8 cellular contexts compared by ENCODE assay signal in genomic region chr18:9474103-9474982, GRCh38. TPM values are rescaled to one million over a fixed set of nuclear protein-coding genes. Genes with fewer than 3 reads are reported as not detected.
DNase-seq lines count a peak whose midpoint lies in the region; ATAC-seq and TF ChIP-seq lines count a peak whose summit lies in the region.

No MANE protein-coding gene starts in this region.

- POLR2A ChIA-PET in MCF 10A (lab: Yijun Ruan, JAX) = interaction anchor here (0.5 to 2.4 kb wide), 17 partner anchors 14 to 491 kb away, joined by 3 to 10 read pairs (median 4); partner anchors contain the start of genes ANKRD12 and TWSG1

- H3K27ac Mint-ChIP-seq in MCF 10A (ENCODE audit: low read depth, unreplicated experiment) = peak overlapping the region; percentile 97
- H3K27ac Mint-ChIP-seq in stimulated activated naive B cell treated with anti-CD40 and anti-IgM and Interleukin-4, amounts not matched to agents 10 μg/mL and 1 μg/mL and 100 μg/mL, for 72 hours = peak overlapping the region; percentile 99

- CTCF ChIA-PET in MCF 10A (lab: Yijun Ruan, JAX) = interaction anchor here (0.5 to 1.8 kb wide), 3 partner anchors 57 to 359 kb away, joined by 3 read pairs; no protein-coding TSS in a partner anchor

- peaks cover 10% of the 10 kb centered on the region for H3K36me3 Mint-ChIP-seq in MCF 10A (ENCODE audit: insufficient read depth, unreplicated experiment)
- H3K36me3 Mint-ChIP-seq in stimulated activated naive B cell treated with anti-CD40 and anti-IgM and Interleukin-4, amounts not matched to agents 10 μg/mL and 1 μg/mL and 100 μg/mL, for 72 hours = peaks cover 3 to 19% of the 10 kb centered on the region in 2 donors

- no peak for ATAC-seq in stimulated activated naive B cell treated with anti-CD40 and anti-IgM and Interleukin-4, amounts not matched to agents 10 μg/mL and 1 μg/mL and 100 μg/mL, for 72 hours (replicated peaks)
- no peak for ATAC-seq in HG03135 (IDR thresholded peaks at IDR 0.05; ENCODE audit: unreplicated experiment)

- intact Hi-C loops in MCF 10A (cut with micrococcal nuclease) = loop anchor here (2.0 kb wide), 1 partner anchor 140 kb away; the partner anchor contains the start of gene TWSG1

- no peaks in the 10 kb centered on the region for H3K9me3 Mint-ChIP-seq in MCF 10A (ENCODE audit: unreplicated experiment)
- peaks cover 0 to 5% of the 10 kb centered on the region in 2 donors for H3K9me3 Mint-ChIP-seq in stimulated activated naive B cell treated with anti-CD40 and anti-IgM and Interleukin-4, amounts not matched to agents 10 μg/mL and 1 μg/mL and 100 μg/mL, for 72 hours

- H3K4me1 Mint-ChIP-seq in MCF 10A (ENCODE audit: insufficient read depth, unreplicated experiment) = peaks cover 23% of the 10 kb centered on the region
- peaks cover 12 to 18% of the 10 kb centered on the region in 2 donors for H3K4me1 Mint-ChIP-seq in stimulated activated naive B cell treated with anti-CD40 and anti-IgM and Interleukin-4, amounts not matched to agents 10 μg/mL and 1 μg/mL and 100 μg/mL, for 72 hours

- H3K4me3 Mint-ChIP-seq in MCF 10A (ENCODE audit: unreplicated experiment) = peak overlapping the region; percentile 92
- peak overlapping the region; percentile 96 to 99 for H3K4me3 Mint-ChIP-seq in stimulated activated naive B cell treated with anti-CD40 and anti-IgM and Interleukin-4, amounts not matched to agents 10 μg/mL and 1 μg/mL and 100 μg/mL, for 72 hours

- 0 out of 2 replicates have a peak, but pooled peaks have one; percentile 22 for TF ChIP-seq CTCF in GM12874 (IDR thresholded peaks at IDR 0.05; ENCODE audit: insufficient read depth, low read depth, low read length)
- TF ChIP-seq CTCF in MCF 10A (IDR thresholded peaks at IDR 0.05; ENCODE audit: unreplicated experiment) = no peak

- DNase-seq in 8988T (peak; percentile 53), NCI-H460 (ENCODE audit: extremely low read depth, low read depth) (peak; percentile 55), MCF 10A (ENCODE audit: unreplicated experiment) (no peak), iris pigment epithelial cell (ENCODE audit: low read depth) (peak; percentile 81), medulla oblongata (ENCODE audit: extremely low spot score) (no peak)
- DNase-seq in stimulated activated naive B cell treated with anti-CD40 and anti-IgM and Interleukin-4, amounts not matched to agents 10 μg/mL and 1 μg/mL and 100 μg/mL, for 72 hours = no peak

- TSS peak; percentile 82 for BruUV-seq in MCF 10A (replicated peaks; lab: Mats Ljungman, UMichigan)

- no peaks in the 10 kb centered on the region for H3K27me3 Mint-ChIP-seq in MCF 10A (ENCODE audit: insufficient read depth, unreplicated experiment)
- peaks cover 0 to 4% of the 10 kb centered on the region in 2 donors for H3K27me3 Mint-ChIP-seq in stimulated activated naive B cell treated with anti-CD40 and anti-IgM and Interleukin-4, amounts not matched to agents 10 μg/mL and 1 μg/mL and 100 μg/mL, for 72 hours

RNA-seq across cellular contexts. Expression of gene RALBP1, which starts 1.0 kb away (rescaled TPM):
- 35.8 and 38.5 TPM in 2 replicates for total RNA-seq in NCI-H460 (2014; rRNA removed; shearing (Covaris generic))
- polyA plus RNA-seq in NCI-H460 (2014; cell fraction: nucleus; rRNA removed) = 17.5 and 29.3 TPM in 2 replicates
- 47.0 and 47.9 TPM in 2 replicates for total RNA-seq in MCF 10A (2022)

Comparison
In these comparisons a context has a peak if more than half of its experiments do, and no peak if none do; other contexts are left out.
1. DNase-seq: peak in 8988T (single experiment), NCI-H460 (single experiment) and iris pigment epithelial cell (single experiment); none in MCF 10A (single experiment), stimulated activated naive B cell treated with anti-CD40 and anti-IgM and Interleukin-4, amounts not matched to agents 10 μg/mL and 1 μg/mL and 100 μg/mL, for 72 hours (single experiment) and medulla oblongata (single experiment).